Comparison of ENCODE assay signal across 1 cellular context in the genomic region with DNA sequence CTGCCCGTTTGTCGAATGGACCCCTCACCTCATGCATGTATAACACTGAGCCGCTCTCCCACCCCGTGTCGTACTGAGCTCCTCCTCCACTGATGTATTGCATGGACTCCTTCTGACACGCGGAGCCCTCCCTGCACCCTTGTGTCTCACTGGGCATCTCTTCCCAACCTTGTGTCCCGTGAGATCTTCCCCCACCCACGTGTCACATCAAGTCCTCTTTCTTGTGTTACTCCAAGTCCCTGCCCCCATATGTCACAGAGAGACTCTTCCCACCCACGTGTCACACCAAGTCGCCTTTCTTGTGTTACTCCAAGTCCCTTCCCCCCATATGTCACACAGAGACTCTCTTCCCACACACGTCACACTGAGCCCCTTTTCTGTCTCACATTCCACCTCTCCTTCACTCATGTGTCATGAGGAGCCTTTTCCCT.
TF ChIP-seq lines count a peak whose summit lies in the region.

No MANE protein-coding gene starts in this region.

TF ChIP-seq in K562, 482 proteins besides CTCF, POLR2A, EP300 and RAD21:
- TF ChIP-seq, protein P1, sequence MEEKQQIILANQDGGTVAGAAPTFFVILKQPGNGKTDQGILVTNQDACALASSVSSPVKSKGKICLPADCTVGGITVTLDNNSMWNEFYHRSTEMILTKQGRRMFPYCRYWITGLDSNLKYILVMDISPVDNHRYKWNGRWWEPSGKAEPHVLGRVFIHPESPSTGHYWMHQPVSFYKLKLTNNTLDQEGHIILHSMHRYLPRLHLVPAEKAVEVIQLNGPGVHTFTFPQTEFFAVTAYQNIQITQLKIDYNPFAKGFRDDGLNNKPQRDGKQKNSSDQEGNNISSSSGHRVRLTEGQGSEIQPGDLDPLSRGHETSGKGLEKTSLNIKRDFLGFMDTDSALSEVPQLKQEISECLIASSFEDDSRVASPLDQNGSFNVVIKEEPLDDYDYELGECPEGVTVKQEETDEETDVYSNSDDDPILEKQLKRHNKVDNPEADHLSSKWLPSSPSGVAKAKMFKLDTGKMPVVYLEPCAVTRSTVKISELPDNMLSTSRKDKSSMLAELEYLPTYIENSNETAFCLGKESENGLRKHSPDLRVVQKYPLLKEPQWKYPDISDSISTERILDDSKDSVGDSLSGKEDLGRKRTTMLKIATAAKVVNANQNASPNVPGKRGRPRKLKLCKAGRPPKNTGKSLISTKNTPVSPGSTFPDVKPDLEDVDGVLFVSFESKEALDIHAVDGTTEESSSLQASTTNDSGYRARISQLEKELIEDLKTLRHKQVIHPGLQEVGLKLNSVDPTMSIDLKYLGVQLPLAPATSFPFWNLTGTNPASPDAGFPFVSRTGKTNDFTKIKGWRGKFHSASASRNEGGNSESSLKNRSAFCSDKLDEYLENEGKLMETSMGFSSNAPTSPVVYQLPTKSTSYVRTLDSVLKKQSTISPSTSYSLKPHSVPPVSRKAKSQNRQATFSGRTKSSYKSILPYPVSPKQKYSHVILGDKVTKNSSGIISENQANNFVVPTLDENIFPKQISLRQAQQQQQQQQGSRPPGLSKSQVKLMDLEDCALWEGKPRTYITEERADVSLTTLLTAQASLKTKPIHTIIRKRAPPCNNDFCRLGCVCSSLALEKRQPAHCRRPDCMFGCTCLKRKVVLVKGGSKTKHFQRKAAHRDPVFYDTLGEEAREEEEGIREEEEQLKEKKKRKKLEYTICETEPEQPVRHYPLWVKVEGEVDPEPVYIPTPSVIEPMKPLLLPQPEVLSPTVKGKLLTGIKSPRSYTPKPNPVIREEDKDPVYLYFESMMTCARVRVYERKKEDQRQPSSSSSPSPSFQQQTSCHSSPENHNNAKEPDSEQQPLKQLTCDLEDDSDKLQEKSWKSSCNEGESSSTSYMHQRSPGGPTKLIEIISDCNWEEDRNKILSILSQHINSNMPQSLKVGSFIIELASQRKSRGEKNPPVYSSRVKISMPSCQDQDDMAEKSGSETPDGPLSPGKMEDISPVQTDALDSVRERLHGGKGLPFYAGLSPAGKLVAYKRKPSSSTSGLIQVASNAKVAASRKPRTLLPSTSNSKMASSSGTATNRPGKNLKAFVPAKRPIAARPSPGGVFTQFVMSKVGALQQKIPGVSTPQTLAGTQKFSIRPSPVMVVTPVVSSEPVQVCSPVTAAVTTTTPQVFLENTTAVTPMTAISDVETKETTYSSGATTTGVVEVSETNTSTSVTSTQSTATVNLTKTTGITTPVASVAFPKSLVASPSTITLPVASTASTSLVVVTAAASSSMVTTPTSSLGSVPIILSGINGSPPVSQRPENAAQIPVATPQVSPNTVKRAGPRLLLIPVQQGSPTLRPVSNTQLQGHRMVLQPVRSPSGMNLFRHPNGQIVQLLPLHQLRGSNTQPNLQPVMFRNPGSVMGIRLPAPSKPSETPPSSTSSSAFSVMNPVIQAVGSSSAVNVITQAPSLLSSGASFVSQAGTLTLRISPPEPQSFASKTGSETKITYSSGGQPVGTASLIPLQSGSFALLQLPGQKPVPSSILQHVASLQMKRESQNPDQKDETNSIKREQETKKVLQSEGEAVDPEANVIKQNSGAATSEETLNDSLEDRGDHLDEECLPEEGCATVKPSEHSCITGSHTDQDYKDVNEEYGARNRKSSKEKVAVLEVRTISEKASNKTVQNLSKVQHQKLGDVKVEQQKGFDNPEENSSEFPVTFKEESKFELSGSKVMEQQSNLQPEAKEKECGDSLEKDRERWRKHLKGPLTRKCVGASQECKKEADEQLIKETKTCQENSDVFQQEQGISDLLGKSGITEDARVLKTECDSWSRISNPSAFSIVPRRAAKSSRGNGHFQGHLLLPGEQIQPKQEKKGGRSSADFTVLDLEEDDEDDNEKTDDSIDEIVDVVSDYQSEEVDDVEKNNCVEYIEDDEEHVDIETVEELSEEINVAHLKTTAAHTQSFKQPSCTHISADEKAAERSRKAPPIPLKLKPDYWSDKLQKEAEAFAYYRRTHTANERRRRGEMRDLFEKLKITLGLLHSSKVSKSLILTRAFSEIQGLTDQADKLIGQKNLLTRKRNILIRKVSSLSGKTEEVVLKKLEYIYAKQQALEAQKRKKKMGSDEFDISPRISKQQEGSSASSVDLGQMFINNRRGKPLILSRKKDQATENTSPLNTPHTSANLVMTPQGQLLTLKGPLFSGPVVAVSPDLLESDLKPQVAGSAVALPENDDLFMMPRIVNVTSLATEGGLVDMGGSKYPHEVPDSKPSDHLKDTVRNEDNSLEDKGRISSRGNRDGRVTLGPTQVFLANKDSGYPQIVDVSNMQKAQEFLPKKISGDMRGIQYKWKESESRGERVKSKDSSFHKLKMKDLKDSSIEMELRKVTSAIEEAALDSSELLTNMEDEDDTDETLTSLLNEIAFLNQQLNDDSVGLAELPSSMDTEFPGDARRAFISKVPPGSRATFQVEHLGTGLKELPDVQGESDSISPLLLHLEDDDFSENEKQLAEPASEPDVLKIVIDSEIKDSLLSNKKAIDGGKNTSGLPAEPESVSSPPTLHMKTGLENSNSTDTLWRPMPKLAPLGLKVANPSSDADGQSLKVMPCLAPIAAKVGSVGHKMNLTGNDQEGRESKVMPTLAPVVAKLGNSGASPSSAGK (IDR thresholded peaks at IDR 0.05), result peak; percentile 34
- TF ChIP-seq SIN3B (IDR thresholded peaks at IDR 0.05; ENCODE audit: low read depth) (no peak), OTX1 (CRISPR knock-in tag; IDR thresholded peaks at IDR 0.05) (0 out of 2 replicates have a peak, but pooled peaks have one; percentile 18), EGR1 (conservative IDR thresholded peaks at IDR 0.05) (0 out of 2 replicates have a peak, but pooled peaks have one; percentile 11), PHF20 (IDR thresholded peaks at IDR 0.05; ENCODE audit: partially characterized antibody) (peak; percentile 20), BHLHE40 (IDR thresholded peaks at IDR 0.05; ENCODE audit: low read length) (no peak), L3MBTL2 (IDR thresholded peaks at IDR 0.05) (peak; percentile 11; the same call in 1 of the 2 replicates), TRIM24 (IDR thresholded peaks at IDR 0.05) (peak in 1 of 2 experiments; percentile 9; a peak in 1 of 4 replicates), SAP30 (IDR thresholded peaks at IDR 0.05; ENCODE audit: borderline replicate concordance, insufficient read depth, low read depth, low read length, poor library complexity, severe bottlenecking) (no peak), EHMT2 (IDR thresholded peaks at IDR 0.05) (0 out of 2 replicates have a peak, but pooled peaks have one; percentile 16), DPF2 (IDR thresholded peaks at IDR 0.05) (no peak), PCBP1 (IDR thresholded peaks at IDR 0.05; ENCODE audit: low read depth, low read length, poor library complexity, severe bottlenecking) (no peak)
- TF ChIP-seq, protein P2, sequence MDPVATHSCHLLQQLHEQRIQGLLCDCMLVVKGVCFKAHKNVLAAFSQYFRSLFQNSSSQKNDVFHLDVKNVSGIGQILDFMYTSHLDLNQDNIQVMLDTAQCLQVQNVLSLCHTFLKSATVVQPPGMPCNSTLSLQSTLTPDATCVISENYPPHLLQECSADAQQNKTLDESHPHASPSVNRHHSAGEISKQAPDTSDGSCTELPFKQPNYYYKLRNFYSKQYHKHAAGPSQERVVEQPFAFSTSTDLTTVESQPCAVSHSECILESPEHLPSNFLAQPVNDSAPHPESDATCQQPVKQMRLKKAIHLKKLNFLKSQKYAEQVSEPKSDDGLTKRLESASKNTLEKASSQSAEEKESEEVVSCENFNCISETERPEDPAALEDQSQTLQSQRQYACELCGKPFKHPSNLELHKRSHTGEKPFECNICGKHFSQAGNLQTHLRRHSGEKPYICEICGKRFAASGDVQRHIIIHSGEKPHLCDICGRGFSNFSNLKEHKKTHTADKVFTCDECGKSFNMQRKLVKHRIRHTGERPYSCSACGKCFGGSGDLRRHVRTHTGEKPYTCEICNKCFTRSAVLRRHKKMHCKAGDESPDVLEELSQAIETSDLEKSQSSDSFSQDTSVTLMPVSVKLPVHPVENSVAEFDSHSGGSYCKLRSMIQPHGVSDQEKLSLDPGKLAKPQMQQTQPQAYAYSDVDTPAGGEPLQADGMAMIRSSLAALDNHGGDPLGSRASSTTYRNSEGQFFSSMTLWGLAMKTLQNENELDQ (CRISPR knock-in tag; IDR thresholded peaks at IDR 0.05; ENCODE audit: borderline replicate concordance), result no peak
- TF ChIP-seq, protein P3, sequence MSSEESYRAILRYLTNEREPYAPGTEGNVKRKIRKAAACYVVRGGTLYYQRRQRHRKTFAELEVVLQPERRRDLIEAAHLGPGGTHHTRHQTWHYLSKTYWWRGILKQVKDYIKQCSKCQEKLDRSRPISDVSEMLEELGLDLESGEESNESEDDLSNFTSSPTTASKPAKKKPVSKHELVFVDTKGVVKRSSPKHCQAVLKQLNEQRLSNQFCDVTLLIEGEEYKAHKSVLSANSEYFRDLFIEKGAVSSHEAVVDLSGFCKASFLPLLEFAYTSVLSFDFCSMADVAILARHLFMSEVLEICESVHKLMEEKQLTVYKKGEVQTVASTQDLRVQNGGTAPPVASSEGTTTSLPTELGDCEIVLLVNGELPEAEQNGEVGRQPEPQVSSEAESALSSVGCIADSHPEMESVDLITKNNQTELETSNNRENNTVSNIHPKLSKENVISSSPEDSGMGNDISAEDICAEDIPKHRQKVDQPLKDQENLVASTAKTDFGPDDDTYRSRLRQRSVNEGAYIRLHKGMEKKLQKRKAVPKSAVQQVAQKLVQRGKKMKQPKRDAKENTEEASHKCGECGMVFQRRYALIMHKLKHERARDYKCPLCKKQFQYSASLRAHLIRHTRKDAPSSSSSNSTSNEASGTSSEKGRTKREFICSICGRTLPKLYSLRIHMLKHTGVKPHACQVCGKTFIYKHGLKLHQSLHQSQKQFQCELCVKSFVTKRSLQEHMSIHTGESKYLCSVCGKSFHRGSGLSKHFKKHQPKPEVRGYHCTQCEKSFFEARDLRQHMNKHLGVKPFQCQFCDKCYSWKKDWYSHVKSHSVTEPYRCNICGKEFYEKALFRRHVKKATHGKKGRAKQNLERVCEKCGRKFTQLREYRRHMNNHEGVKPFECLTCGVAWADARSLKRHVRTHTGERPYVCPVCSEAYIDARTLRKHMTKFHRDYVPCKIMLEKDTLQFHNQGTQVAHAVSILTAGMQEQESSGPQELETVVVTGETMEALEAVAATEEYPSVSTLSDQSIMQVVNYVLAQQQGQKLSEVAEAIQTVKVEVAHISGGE (CRISPR knock-in tag; IDR thresholded peaks at IDR 0.05), result peak in 1 of 3 experiments; percentile 60; a peak in 2 of 6 replicates
- TF ChIP-seq, protein P4, sequence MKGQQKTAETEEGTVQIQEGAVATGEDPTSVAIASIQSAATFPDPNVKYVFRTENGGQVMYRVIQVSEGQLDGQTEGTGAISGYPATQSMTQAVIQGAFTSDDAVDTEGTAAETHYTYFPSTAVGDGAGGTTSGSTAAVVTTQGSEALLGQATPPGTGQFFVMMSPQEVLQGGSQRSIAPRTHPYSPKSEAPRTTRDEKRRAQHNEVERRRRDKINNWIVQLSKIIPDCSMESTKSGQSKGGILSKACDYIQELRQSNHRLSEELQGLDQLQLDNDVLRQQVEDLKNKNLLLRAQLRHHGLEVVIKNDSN (CRISPR knock-in tag; IDR thresholded peaks at IDR 0.05), result peak; percentile 32
- TF ChIP-seq, protein P5, sequence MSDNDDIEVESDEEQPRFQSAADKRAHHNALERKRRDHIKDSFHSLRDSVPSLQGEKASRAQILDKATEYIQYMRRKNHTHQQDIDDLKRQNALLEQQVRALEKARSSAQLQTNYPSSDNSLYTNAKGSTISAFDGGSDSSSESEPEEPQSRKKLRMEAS (CRISPR knock-in tag; IDR thresholded peaks at IDR 0.05), result peak; percentile 18; the same call in 1 of the 2 replicates
- TF ChIP-seq, protein P6, sequence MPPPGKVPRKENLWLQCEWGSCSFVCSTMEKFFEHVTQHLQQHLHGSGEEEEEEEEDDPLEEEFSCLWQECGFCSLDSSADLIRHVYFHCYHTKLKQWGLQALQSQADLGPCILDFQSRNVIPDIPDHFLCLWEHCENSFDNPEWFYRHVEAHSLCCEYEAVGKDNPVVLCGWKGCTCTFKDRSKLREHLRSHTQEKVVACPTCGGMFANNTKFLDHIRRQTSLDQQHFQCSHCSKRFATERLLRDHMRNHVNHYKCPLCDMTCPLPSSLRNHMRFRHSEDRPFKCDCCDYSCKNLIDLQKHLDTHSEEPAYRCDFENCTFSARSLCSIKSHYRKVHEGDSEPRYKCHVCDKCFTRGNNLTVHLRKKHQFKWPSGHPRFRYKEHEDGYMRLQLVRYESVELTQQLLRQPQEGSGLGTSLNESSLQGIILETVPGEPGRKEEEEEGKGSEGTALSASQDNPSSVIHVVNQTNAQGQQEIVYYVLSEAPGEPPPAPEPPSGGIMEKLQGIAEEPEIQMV (tag; conservative IDR thresholded peaks at IDR 0.05; ENCODE audit: low read depth), result no peak
